Comparison of ENCODE assay signal across 22 cellular contexts in the genomic region with DNA sequence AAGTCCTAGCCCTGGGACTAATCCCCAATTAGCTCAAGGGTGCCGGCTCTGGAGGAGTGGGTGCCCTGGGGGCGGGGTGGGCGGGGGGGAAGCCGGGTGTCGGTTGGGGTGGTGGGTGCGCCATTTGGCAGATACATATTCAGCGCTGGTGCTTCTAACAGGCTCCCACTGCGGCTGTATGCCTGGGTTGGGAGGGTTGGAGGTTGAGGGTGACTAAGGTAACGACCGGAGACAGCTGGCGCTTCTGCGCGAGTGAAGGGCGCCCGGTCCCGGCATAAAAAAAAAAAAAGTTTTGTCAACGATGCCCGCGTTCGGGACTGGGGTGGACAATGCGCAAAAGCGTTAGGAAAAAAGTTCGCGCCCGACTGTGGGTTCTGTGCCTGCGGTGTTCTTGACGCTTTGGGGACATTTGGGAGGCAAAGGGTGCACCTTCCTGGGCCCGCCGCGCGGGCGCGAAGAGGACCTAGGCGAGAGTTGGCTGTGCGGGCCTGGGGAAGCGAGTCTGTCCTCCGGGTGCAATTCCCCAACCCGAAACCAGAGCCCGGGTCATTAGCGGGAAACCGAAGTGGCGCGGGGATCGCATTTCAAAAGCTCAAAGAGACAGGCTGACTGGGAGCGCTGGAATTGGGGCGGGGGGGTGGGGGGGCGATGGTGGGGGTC. TPM values are rescaled to one million over a fixed set of nuclear protein-coding genes. Genes with fewer than 3 reads are reported as not detected.
DNase-seq lines count a peak whose midpoint lies in the region; ATAC-seq and TF ChIP-seq lines count a peak whose summit lies in the region.
"Had no signal": no experiment of that assay in that cellular context is flagged by ENCODE, and none has a peak within 500 bp of the region (broad histone marks: within the 10 kb centered on the region; RNA-seq: fewer than 3 reads in every experiment).

No MANE protein-coding gene starts in this region.

- H3K27ac ChIP-seq in heart right ventricle (no peak overlapping the region), endodermal cell (ENCODE audit: low read depth, low read length) (no peak overlapping the region), substantia nigra (ENCODE audit: low read depth, low read length, poor library complexity, severe bottlenecking) (no peak overlapping the region)
- H3K27ac ChIP-seq: gastrocnemius medialis, GM23248, HL-60, right atrium auricular region had no signal

- H3K4me1 ChIP-seq in heart right ventricle (peaks cover 2 to 33% (median 19%) of the 10 kb centered on the region in 9 donors), endodermal cell (ENCODE audit: control insufficient read depth, insufficient read depth, low read length) (peaks cover 8% of the 10 kb centered on the region)

- intact Hi-C loops in left ventricle myocardium superior (cut with micrococcal nuclease) (loop anchor here (5.0 kb wide), 2 partner anchors 1088 to 1253 kb away; no protein-coding TSS in a partner anchor), heart right ventricle (cut with DNase I) (loop anchor here (5.0 to 10.0 kb wide), 9 partner anchors 500 to 1093 kb away; no protein-coding TSS in a partner anchor)

- no peak overlapping the region for H3K9ac ChIP-seq in endodermal cell (ENCODE audit: extremely low read depth, low read length, poor library complexity, severe bottlenecking)
- H3K9ac ChIP-seq: GM23248 had no signal

- peak overlapping the region; percentile 55 for H3K4me3 Mint-ChIP-seq in endodermal cell
- H3K4me3 Mint-ChIP-seq: activated CD4-positive, alpha-beta memory T cell treated with anti-CD3 and anti-CD28 coated beads for 36 hours; naive B cell; stimulated activated naive CD8-positive, alpha-beta T cell treated with anti-CD3 and anti-CD28 coated beads, Interleukin-15, amount 100 ng/mL, for 72 hours had no signal

- peaks cover 40% of the 10 kb centered on the region for H3K4me1 Mint-ChIP-seq in endodermal cell

- H3K36me3 ChIP-seq in heart right ventricle, result no peaks in the 10 kb centered on the region
- H3K36me3 ChIP-seq in endodermal cell (ENCODE audit: control insufficient read depth, insufficient read depth, low read length), result no peaks in the 10 kb centered on the region
- H3K36me3 ChIP-seq: gastrocnemius medialis, right atrium auricular region had no signal

- ATAC-seq in left ventricle myocardium superior, result no peak
- no peak for ATAC-seq in heart right ventricle
- ATAC-seq in GM19452 (IDR thresholded peaks at IDR 0.05; ENCODE audit: unreplicated experiment), result no peak
- no peak for ATAC-seq in HG03460 (IDR thresholded peaks at IDR 0.05; ENCODE audit: unreplicated experiment)
- ATAC-seq: gastrocnemius medialis; stimulated activated naive CD8-positive, alpha-beta T cell treated with anti-CD3 and anti-CD28 coated beads, Interleukin-15, amount 100 ng/mL, for 72 hours had no signal

- TF ChIP-seq CTCF in heart right ventricle (IDR thresholded peaks at IDR 0.05) (no peak), endodermal cell (conservative IDR thresholded peaks at IDR 0.05) (peak; percentile 37)

- H3K27ac Mint-ChIP-seq in endodermal cell, result no peak overlapping the region
- H3K27ac Mint-ChIP-seq: activated CD4-positive, alpha-beta memory T cell treated with anti-CD3 and anti-CD28 coated beads for 36 hours; activated T-helper 2 cell treated with anti-CD3 and anti-CD28 coated beads, Interferon-gamma antibody, Interleukin-2, Interleukin-4, amounts not matched to agents 10 μg/mL and 5 μg/mL and 100 μg/mL, durations not matched to agents 14 hours and 24 hours and 36 hours; stimulated activated naive CD8-positive, alpha-beta T cell treated with anti-CD3 and anti-CD28 coated beads, Interleukin-15, amount 100 ng/mL, for 72 hours had no signal

- no peaks in the 10 kb centered on the region for H3K9me3 Mint-ChIP-seq in endodermal cell
- H3K9me3 Mint-ChIP-seq: activated CD4-positive, alpha-beta memory T cell treated with anti-CD3 and anti-CD28 coated beads for 36 hours; activated T-helper 2 cell treated with anti-CD3 and anti-CD28 coated beads, Interferon-gamma antibody, Interleukin-2, Interleukin-4, amounts not matched to agents 10 μg/mL and 5 μg/mL and 100 μg/mL, durations not matched to agents 14 hours and 24 hours and 36 hours; stimulated activated naive CD8-positive, alpha-beta T cell treated with anti-CD3 and anti-CD28 coated beads, Interleukin-15, amount 100 ng/mL, for 72 hours had no signal

- peak; percentile 26 for DNase-seq in left ventricle myocardium superior
- DNase-seq in heart right ventricle, result no peak
- DNase-seq in endodermal cell, result peak; percentile 80
- peak; percentile 10 for DNase-seq in myocyte (ENCODE audit: low read depth)
- no peak for DNase-seq in substantia nigra (lab: John Stamatoyannopoulos, UW)
- DNase-seq in NAMALWA (ENCODE audit: low spot score), result no peak
- DNase-seq: ACHN; activated CD4-positive, alpha-beta memory T cell treated with anti-CD3 and anti-CD28 coated beads for 36 hours; anterior cingulate cortex; effector CD8-positive, alpha-beta T cell; gastrocnemius medialis; GM23248; kidney glomerular epithelial cell; naive B cell; NCI-H2081 treated with DMSO at 0.1 percent for 48 hours; NCI-H82; stimulated activated naive CD8-positive, alpha-beta T cell treated with anti-CD3 and anti-CD28 coated beads, Interleukin-15, amount 100 ng/mL, for 72 hours had no signal

- WGBS in heart right ventricle, 2 donors, result 9 to 14% methylated on average over 47 of the region's 47 CpGs
- WGBS in endodermal cell (ENCODE audit: insufficient coverage in 1 of 2, insufficient read length in 1 of 2), 2 experiments, result 1 to 3% methylated on average over 15 to 39 of the region's 47 CpGs

- no peaks in the 10 kb centered on the region for H3K36me3 Mint-ChIP-seq in endodermal cell (ENCODE audit: low read depth)
- H3K36me3 Mint-ChIP-seq: activated CD4-positive, alpha-beta memory T cell treated with anti-CD3 and anti-CD28 coated beads for 36 hours had no signal

- peaks cover 65% of the 10 kb centered on the region for H3K27me3 Mint-ChIP-seq in endodermal cell (ENCODE audit: insufficient read depth)

- H3K4me3 ChIP-seq in heart right ventricle, result peak overlapping the region in 1 of 10 donors; percentile 13
- H3K4me3 ChIP-seq in endodermal cell (ENCODE audit: low read length), result peak overlapping the region; percentile 64
- H3K4me3 ChIP-seq: GM23248 had no signal

- H3K27me3 ChIP-seq in heart right ventricle (peaks cover 6 to 87% (median 67%) of the 10 kb centered on the region in 7 donors), endodermal cell (ENCODE audit: control insufficient read depth, insufficient read depth, low read length, poor library complexity, severe bottlenecking) (peaks cover 60% of the 10 kb centered on the region)

- H3K9me3 ChIP-seq in heart right ventricle, result no peaks in the 10 kb centered on the region
- H3K9me3 ChIP-seq in endodermal cell (ENCODE audit: control insufficient read depth, low read length), result no peaks in the 10 kb centered on the region
- H3K9me3 ChIP-seq: gastrocnemius medialis, right atrium auricular region had no signal

RNA-seq across cellular contexts. Expression of a gene that starts 19.2 kb away (rescaled TPM):
- total RNA-seq in left ventricle myocardium superior, result 16.3 TPM
- total RNA-seq in heart right ventricle, result 10 to 100 TPM in 6 of 10 donors, 1 to 10 TPM in 4; 4.0 to 32.4 (median 11.4) TPM
- polyA plus RNA-seq in heart right ventricle, result 10 to 100 TPM in 1 of 2 donors, 1 to 10 TPM in 1; 9.7 to 20.9 TPM
- 10 to 100 TPM; 80.8 to 88.1 TPM for total RNA-seq in endodermal cell
- polyA plus RNA-seq in endodermal cell (2013, experiment 1 of 2), result 5.5 TPM
- 5.9 TPM for polyA plus RNA-seq in endodermal cell (2013, experiment 2 of 2)
- total RNA-seq in myocyte, result 7.0 and 8.8 TPM in 2 replicates
- 1.2 TPM for polyA plus RNA-seq in myocyte (2012)
- total RNA-seq: activated CD4-positive, alpha-beta memory T cell treated with anti-CD3 and anti-CD28 coated beads for 36 hours; activated T-helper 2 cell treated with anti-CD3 and anti-CD28 coated beads, Interferon-gamma antibody, Interleukin-2, Interleukin-4, amounts not matched to agents 10 μg/mL and 5 μg/mL and 100 μg/mL, durations not matched to agents 14 hours and 24 hours and 36 hours had no signal

Comparison
In these comparisons a context has a peak if more than half of its experiments do, and no peak if none do; other contexts are left out.
1. DNase-seq: peak in left ventricle myocardium superior (single experiment), endodermal cell (single experiment) and myocyte (single experiment); none in heart right ventricle (0 of 2), substantia nigra (0 of 49) and NAMALWA (single experiment).